In the genomic region with DNA sequence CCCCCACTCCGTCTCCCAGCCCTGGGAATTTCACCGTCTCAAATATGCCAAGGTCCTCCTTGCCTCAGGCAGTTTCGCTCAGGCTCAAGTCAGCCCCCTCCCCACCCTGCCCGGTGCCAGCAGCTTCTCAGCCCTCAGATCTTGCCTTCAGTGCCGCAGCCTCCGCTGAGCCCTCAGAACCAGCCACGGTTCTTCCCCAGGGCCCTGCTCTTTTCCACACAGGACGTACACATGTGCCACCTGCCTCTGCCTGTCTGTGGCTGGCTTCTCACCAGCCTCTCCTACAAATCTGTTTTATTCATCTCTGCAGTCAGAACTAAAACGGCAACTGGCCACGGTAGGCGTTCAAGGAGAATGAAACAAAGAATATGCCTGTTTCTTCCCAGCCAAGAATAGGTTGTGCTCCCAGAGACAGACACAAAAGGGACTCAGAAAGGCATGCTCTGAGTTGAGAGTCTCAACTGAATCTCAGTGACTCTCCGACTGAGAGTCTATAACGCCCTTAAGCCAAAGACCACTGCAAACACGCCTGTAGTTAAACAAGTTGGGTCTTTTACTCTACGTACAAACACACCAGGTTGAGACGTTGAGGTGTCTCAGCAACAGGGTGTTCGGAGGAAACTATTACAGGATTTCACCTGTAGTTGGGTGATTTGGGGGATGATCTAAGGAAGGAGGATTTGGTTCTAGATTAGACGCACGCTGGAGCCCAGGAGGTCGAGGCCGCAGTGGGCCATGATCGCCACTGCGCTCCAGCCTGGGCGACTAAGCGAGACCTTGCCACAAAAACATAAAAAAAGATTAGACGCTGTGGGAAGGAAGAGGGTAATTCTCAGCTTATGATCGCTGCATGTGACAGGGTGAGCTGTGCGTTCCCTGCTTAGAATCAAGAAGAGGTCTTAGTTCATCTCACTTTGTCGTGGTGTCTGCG, we compare ENCODE assay signal across 8 cellular contexts. TPM values are rescaled to one million over a fixed set of nuclear protein-coding genes. Genes with fewer than 3 reads are reported as not detected.
DNase-seq lines count a peak whose midpoint lies in the region; ATAC-seq and TF ChIP-seq lines count a peak whose summit lies in the region.

No MANE protein-coding gene starts in this region.

- no peaks in the 10 kb centered on the region for H3K36me3 Mint-ChIP-seq in natural killer cell treated with Interleukin-12 subunit alpha and Interleukin-12 subunit beta and Interleukin-15 and Interleukin-18, amount 100 ng/mL, for 72 hours

- no peaks in the 10 kb centered on the region for H3K36me3 ChIP-seq in MM.1S (replicated peaks; ENCODE audit: insufficient read depth, low read length)

- H2AFZ ChIP-seq in MM.1S (ENCODE audit: low read length): peak overlapping the region; percentile 80; the same call in 1 of the 2 replicates

- H3K9me3 Mint-ChIP-seq in natural killer cell treated with Interleukin-12 subunit alpha and Interleukin-12 subunit beta and Interleukin-15 and Interleukin-18, amount 100 ng/mL, for 72 hours: no peaks in the 10 kb centered on the region

- H3K4me1 Mint-ChIP-seq in natural killer cell treated with Interleukin-12 subunit alpha and Interleukin-12 subunit beta and Interleukin-15 and Interleukin-18, amount 100 ng/mL, for 72 hours (ENCODE audit: low read depth in 2 of 2): peaks cover 24 to 25% of the 10 kb centered on the region in 2 donors

- peak; percentile 7 for DNase-seq in MM.1S
- no peak for DNase-seq in cardiac fibroblast (ENCODE audit: low read depth in 2 of 2)
- DNase-seq in natural killer cell treated with Interleukin-12 subunit alpha and Interleukin-12 subunit beta and Interleukin-15 and Interleukin-18, amount 100 ng/mL, for 72 hours (ENCODE audit: low spot score): peak; percentile 53
- no peak for DNase-seq in GM13976 (ENCODE audit: low spot score)
- no peak for DNase-seq in GM03348 (ENCODE audit: low spot score)
- DNase-seq in hippocampal formation (lab: John Stamatoyannopoulos, UW): no peak

- H3K27me3 Mint-ChIP-seq in natural killer cell treated with Interleukin-12 subunit alpha and Interleukin-12 subunit beta and Interleukin-15 and Interleukin-18, amount 100 ng/mL, for 72 hours: peaks cover 0 to 2% of the 10 kb centered on the region in 2 donors

- peaks cover 9% of the 10 kb centered on the region; the same call in 1 of the 2 replicates for H3F3A ChIP-seq in MM.1S (ENCODE audit: insufficient read depth, low read length)

- peak overlapping the region; percentile 81 to 95 for H3K27ac Mint-ChIP-seq in natural killer cell treated with Interleukin-12 subunit alpha and Interleukin-12 subunit beta and Interleukin-15 and Interleukin-18, amount 100 ng/mL, for 72 hours

- no peaks in the 10 kb centered on the region for H3K9me3 ChIP-seq in MM.1S (replicated peaks; ENCODE audit: insufficient read depth, low read length)

- TF ChIP-seq CTCF in MM.1S (IDR thresholded peaks at IDR 0.05; ENCODE audit: low read length) (no peak), cardiac fibroblast (IDR thresholded peaks at IDR 0.05; ENCODE audit: low read depth, low read length) (no peak), GM13976 (IDR thresholded peaks at IDR 0.05; ENCODE audit: borderline replicate concordance, control extremely low read depth, extremely low read depth, insufficient read depth, missing control alignments) (no peak)

- H3K4me1 ChIP-seq in MM.1S (ENCODE audit: low read length): peaks cover 8% of the 10 kb centered on the region; the same call in 1 of the 2 replicates

- in situ Hi-C loops in GM13976 (cut with MboI; ENCODE audit: low sequenced_read_pairs, unreplicated experiment): no loop called here

- H4K20me1 ChIP-seq in MM.1S (ENCODE audit: insufficient read depth, low read length): no peaks in the 10 kb centered on the region

- ATAC-seq in GM18517 (IDR thresholded peaks at IDR 0.05; ENCODE audit: unreplicated experiment): peak; percentile 3
- ATAC-seq in natural killer cell treated with Interleukin-12 subunit alpha and Interleukin-12 subunit beta and Interleukin-15 and Interleukin-18, amount 100 ng/mL, for 72 hours: no peak
- no peak for ATAC-seq in GM18861 (IDR thresholded peaks at IDR 0.05; ENCODE audit: unreplicated experiment)

- peaks cover 39% of the 10 kb centered on the region for H3K27me3 ChIP-seq in MM.1S (replicated peaks; ENCODE audit: insufficient read depth, low read length)

- peak overlapping the region; percentile 90 for H3K4me3 Mint-ChIP-seq in natural killer cell treated with Interleukin-12 subunit alpha and Interleukin-12 subunit beta and Interleukin-15 and Interleukin-18, amount 100 ng/mL, for 72 hours

- peak overlapping the region; percentile 83 for H3K4me2 ChIP-seq in MM.1S (ENCODE audit: low read depth, low read length)

- H3K4me3 ChIP-seq in MM.1S (ENCODE audit: low read length): peak overlapping the region; percentile 75
- peak overlapping the region; percentile 75 to 79 for H3K4me3 ChIP-seq in cardiac fibroblast (replicated peaks in 1 of 2; ENCODE audit: low read depth in 2 of 2, low read length in 2 of 2)

- H3K79me2 ChIP-seq in MM.1S (ENCODE audit: low read length): no peaks in the 10 kb centered on the region

- H3K9me2 ChIP-seq in MM.1S (replicated peaks; ENCODE audit: insufficient read depth, low read length): no peaks in the 10 kb centered on the region

- H3K27ac ChIP-seq in MM.1S (ENCODE audit: low read length): no peak overlapping the region

- no peak overlapping the region; the same call in 1 of the 2 replicates for H3K9ac ChIP-seq in MM.1S (ENCODE audit: low read length)

RNA-seq across cellular contexts. Expression of a gene that starts 10.5 kb away (rescaled TPM):
- under 1 TPM in 1 of 2 donors, not detected in 1; 0.11 TPM for total RNA-seq in natural killer cell treated with Interleukin-12 subunit alpha and Interleukin-12 subunit beta and Interleukin-15 and Interleukin-18, amount 100 ng/mL, for 72 hours

RNA-seq across cellular contexts. Expression of a gene that starts 13.9 kb away (rescaled TPM):
- 100 to 1,000 TPM; 188 to 310 TPM for total RNA-seq in natural killer cell treated with Interleukin-12 subunit alpha and Interleukin-12 subunit beta and Interleukin-15 and Interleukin-18, amount 100 ng/mL, for 72 hours

RNA-seq across cellular contexts. Expression of a gene that starts 41.4 kb away (rescaled TPM):
- not detected for total RNA-seq in natural killer cell treated with Interleukin-12 subunit alpha and Interleukin-12 subunit beta and Interleukin-15 and Interleukin-18, amount 100 ng/mL, for 72 hours

RNA-seq across cellular contexts. Expression of a gene that starts 41.6 kb away (rescaled TPM):
- 10 to 100 TPM; 34.1 to 55.8 TPM for total RNA-seq in natural killer cell treated with Interleukin-12 subunit alpha and Interleukin-12 subunit beta and Interleukin-15 and Interleukin-18, amount 100 ng/mL, for 72 hours

RNA-seq across cellular contexts. Expression of a gene that starts 43.4 kb away (rescaled TPM):
- not detected for total RNA-seq in natural killer cell treated with Interleukin-12 subunit alpha and Interleukin-12 subunit beta and Interleukin-15 and Interleukin-18, amount 100 ng/mL, for 72 hours

Comparison
In these comparisons a context has a peak if more than half of its experiments do, and no peak if none do; other contexts are left out.
1. DNase-seq: peak in MM.1S (single experiment) and natural killer cell treated with Interleukin-12 subunit alpha and Interleukin-12 subunit beta and Interleukin-15 and Interleukin-18, amount 100 ng/mL, for 72 hours (single experiment); none in cardiac fibroblast (0 of 2), GM13976 (single experiment), GM03348 (single experiment) and hippocampal formation (0 of 2).